ENCODE assay signal across 17 cellular contexts in the genomic region with DNA sequence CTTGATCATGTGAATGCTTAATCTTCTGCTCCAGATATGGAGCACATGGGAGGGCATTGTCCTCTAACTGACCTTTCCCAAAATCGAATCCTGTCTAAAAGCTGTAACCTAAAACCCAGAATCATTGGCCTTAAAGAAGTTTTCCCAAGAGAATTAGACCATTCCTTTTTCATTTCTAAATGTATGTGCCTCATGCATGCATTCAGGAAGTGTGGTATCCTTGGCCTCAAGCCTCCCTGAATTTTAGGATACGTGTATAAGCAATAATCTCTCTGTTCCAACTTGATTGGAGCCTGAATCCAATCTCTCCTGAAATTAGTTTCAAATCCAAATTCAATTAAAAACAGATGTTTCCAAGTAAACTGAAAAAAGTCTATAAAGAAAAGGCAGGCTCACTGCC.
A peak's percentile ranks its signal among the peaks of the same experiment; 100 is the strongest.
DNase-seq lines count a peak whose midpoint lies in the region; ATAC-seq, FAIRE-seq and TF ChIP-seq lines count a peak whose summit lies in the region.
"Had no signal": no experiment of that assay in that cellular context is flagged by ENCODE, and none has a peak within 500 bp of the region (broad histone marks: within the 10 kb centered on the region; RNA-seq: fewer than 3 reads in every experiment).

No MANE protein-coding gene starts in this region.

- no peak for TF ChIP-seq CTCF in fibroblast of mammary gland (conservative IDR thresholded peaks at IDR 0.05; ENCODE audit: control insufficient read depth, insufficient read depth, low read depth, low read length)
- TF ChIP-seq CTCF in PC-9 (conservative IDR thresholded peaks at IDR 0.05) = no peak

- DNase-seq in NCI-H2171 (lab: John Stamatoyannopoulos, UW) = peak; percentile 2
- peak; percentile 47 for DNase-seq in adipocyte (ENCODE audit: low read depth)
- peak; percentile 26 for DNase-seq in fibroblast of mammary gland (ENCODE audit: low read depth)
- no peak for DNase-seq in sciatic nerve (ENCODE audit: low spot score)
- no peak for DNase-seq in PC-9
- no peak for DNase-seq in RCC 7860 (ENCODE audit: low spot score)
- DNase-seq: AML-193; Caco-2; CD8-positive, alpha-beta memory T cell; DND-41; GDM1; GM23248 had no signal

- no peak overlapping the region for H3K27ac ChIP-seq in PC-9
- H3K27ac ChIP-seq: A549, BLaER1, GM23248 had no signal

- intact Hi-C loops in sciatic nerve (cut with DNase I) (no loop called here), PC-9 (cut with micrococcal nuclease; ENCODE audit: unreplicated experiment) (no loop called here)

- no peak for FAIRE-seq in RCC 7860 (lab: Jason Lieb, UNC)
- FAIRE-seq: A549, GM12892, GM19239 had no signal

- H3K36me3 ChIP-seq in adipocyte (ENCODE audit: control insufficient read depth, insufficient read depth, low read length, severe bottlenecking) = no peaks in the 10 kb centered on the region
- no peaks in the 10 kb centered on the region for H3K36me3 ChIP-seq in PC-9 (ENCODE audit: low read depth)
- H3K36me3 ChIP-seq: BLaER1 had no signal

- H3K9me3 ChIP-seq in adipocyte (ENCODE audit: control insufficient read depth, low read length) (no peaks in the 10 kb centered on the region), PC-9 (ENCODE audit: insufficient read depth, low read depth) (0 out of 2 replicates have a peak, but pooled peaks cover 3% of the 10 kb centered on the region)
- H3K9me3 ChIP-seq: A549, BLaER1, Caco-2 had no signal

- no peaks in the 10 kb centered on the region for H4K20me1 ChIP-seq in PC-9 (ENCODE audit: insufficient read depth)
- H4K20me1 ChIP-seq: BLaER1 had no signal

- no peaks in the 10 kb centered on the region for H3K9me2 ChIP-seq in PC-9 (ENCODE audit: insufficient read depth)

- peak overlapping the region; percentile 18 for H3K9ac ChIP-seq in adipocyte (ENCODE audit: low read length)
- H3K9ac ChIP-seq: BLaER1, GM23248 had no signal

- H3K4me2 ChIP-seq in PC-9 = no peak overlapping the region
- H3K4me2 ChIP-seq: A549, BLaER1 had no signal

- CTCF ChIA-PET in PC-9 (lab: Charles Lee) = no interaction called here

- no peak overlapping the region for H2AFZ ChIP-seq in PC-9
- H2AFZ ChIP-seq: GM23248 had no signal

- no peaks in the 10 kb centered on the region for H3K27me3 ChIP-seq in adipocyte (replicated peaks; ENCODE audit: control insufficient read depth, insufficient read depth, low read length)
- H3K27me3 ChIP-seq in PC-9 (ENCODE audit: insufficient read depth, low read depth) = no peaks in the 10 kb centered on the region
- H3K27me3 ChIP-seq: BLaER1 had no signal

- peaks cover 21% of the 10 kb centered on the region for H3K4me1 ChIP-seq in adipocyte (ENCODE audit: control insufficient read depth, insufficient read depth, low read length)
- no peaks in the 10 kb centered on the region for H3K4me1 ChIP-seq in PC-9 (replicated peaks; ENCODE audit: insufficient read depth)
- H3K4me1 ChIP-seq: A549, BLaER1, Caco-2 had no signal

- BruUV-seq in PC-9 (replicated peaks; lab: Mats Ljungman, UMichigan) = no TSS peak

- ATAC-seq in sciatic nerve (peak; percentile 79), GM18505 (IDR thresholded peaks at IDR 0.05; ENCODE audit: unreplicated experiment) (no peak)
- ATAC-seq: A549 had no signal

- H3F3A ChIP-seq in PC-9 (ENCODE audit: insufficient read depth, low read depth) = no peaks in the 10 kb centered on the region

- H3K4me3 ChIP-seq in adipocyte (ENCODE audit: low read length) (peak overlapping the region; percentile 32), fibroblast of mammary gland (ENCODE audit: control insufficient read depth, low read depth, low read length) (no peak overlapping the region), PC-9 (no peak overlapping the region)
- H3K4me3 ChIP-seq: A549, BLaER1, GM23248 had no signal

- POLR2A ChIA-PET in PC-9 (lab: Charles Lee; ENCODE audit: unreplicated experiment) = no interaction called here

- H3K79me2 ChIP-seq in PC-9 (ENCODE audit: low read depth) = no peaks in the 10 kb centered on the region

- TF ChIP-seq POLR2A in GM18505 (IDR thresholded peaks at IDR 0.05; ENCODE audit: borderline replicate concordance, extremely low read depth, insufficient read depth, insufficient read length) = no peak

Comparison
In these comparisons a context has a peak if more than half of its experiments do, and no peak if none do; other contexts are left out.
1. DNase-seq: peak in NCI-H2171 (single experiment), adipocyte (single experiment) and fibroblast of mammary gland (single experiment); none in sciatic nerve (single experiment), PC-9 (0 of 2) and RCC 7860 (single experiment).